In genomic region chr1:54012862-54013261, GRCh38 we compare ENCODE assay signal across 1 cellular context.
TF ChIP-seq lines count a peak whose summit lies in the region.

No MANE protein-coding gene starts in this region.

TF ChIP-seq in H1, 55 proteins besides CTCF, POLR2A, EP300 and RAD21:
- TF ChIP-seq KDM1A (IDR thresholded peaks at IDR 0.05; ENCODE audit: borderline replicate concordance, low read length) (no peak), BCL11A (IDR thresholded peaks at IDR 0.05; ENCODE audit: low read depth in 2 of 2, low read length in 2 of 2) (no peak), CBX8 (IDR thresholded peaks at IDR 0.05; ENCODE audit: borderline replicate concordance, low read depth, low read length) (no peak), EZH2 (IDR thresholded peaks at IDR 0.05; ENCODE audit: low read depth, low read length, severe bottlenecking) (no peak)
